1 cellular context compared by ENCODE assay signal in the genomic region with DNA sequence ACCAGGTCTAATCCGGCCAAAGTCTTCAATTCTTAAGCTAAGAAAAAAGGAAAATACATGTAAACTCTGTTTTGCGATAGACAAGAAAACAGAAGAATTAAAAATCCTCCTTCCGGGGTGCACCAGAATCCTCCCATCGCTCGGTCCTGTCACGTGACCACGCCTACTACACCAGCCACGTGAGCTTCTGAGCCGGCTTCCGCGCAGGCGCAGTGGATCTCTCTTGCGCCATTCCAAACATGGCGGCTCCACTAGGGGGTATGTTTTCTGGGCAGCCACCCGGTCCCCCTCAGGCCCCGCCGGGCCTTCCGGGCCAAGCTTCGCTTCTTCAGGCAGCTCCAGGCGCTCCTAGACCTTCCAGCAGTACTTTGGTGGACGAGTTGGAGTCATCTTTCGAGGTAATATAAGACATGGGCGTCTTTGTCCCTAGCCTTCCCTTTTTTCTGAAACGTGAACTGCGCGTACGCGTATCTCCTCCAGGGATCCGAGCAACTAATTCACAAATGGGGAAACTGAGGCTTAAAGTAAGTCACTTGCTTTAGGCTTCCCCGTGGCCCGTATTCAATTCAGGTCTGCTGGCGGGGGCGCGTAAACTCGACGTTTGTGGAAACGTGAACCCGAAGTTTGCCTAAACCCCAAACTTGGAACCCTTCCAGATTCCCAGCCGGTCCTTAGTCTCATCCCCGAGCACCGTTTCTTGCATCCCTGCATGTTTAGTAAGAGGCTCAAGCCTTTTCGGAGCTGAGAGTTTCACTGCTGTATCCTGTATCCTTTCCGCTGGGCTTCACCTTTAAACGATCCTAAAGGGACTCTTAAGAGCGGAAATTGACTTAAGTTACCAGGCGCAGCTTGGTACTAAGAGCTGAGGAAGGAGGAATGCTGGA.
TF ChIP-seq lines count a peak whose summit lies in the region.

A gene with protein sequence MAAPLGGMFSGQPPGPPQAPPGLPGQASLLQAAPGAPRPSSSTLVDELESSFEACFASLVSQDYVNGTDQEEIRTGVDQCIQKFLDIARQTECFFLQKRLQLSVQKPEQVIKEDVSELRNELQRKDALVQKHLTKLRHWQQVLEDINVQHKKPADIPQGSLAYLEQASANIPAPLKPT (plus strand): TSS at position 226 of the 884 bp plus-strand sequence. CDS start 14 bp downstream, at position 240.

TF ChIP-seq in K562, 482 proteins besides CTCF, POLR2A, EP300 and RAD21 (continued from another document and continues in another):
- no peak for TF ChIP-seq SRSF3 (IDR thresholded peaks at IDR 0.05; ENCODE audit: insufficient read depth, low read length)
- TF ChIP-seq, protein P1, sequence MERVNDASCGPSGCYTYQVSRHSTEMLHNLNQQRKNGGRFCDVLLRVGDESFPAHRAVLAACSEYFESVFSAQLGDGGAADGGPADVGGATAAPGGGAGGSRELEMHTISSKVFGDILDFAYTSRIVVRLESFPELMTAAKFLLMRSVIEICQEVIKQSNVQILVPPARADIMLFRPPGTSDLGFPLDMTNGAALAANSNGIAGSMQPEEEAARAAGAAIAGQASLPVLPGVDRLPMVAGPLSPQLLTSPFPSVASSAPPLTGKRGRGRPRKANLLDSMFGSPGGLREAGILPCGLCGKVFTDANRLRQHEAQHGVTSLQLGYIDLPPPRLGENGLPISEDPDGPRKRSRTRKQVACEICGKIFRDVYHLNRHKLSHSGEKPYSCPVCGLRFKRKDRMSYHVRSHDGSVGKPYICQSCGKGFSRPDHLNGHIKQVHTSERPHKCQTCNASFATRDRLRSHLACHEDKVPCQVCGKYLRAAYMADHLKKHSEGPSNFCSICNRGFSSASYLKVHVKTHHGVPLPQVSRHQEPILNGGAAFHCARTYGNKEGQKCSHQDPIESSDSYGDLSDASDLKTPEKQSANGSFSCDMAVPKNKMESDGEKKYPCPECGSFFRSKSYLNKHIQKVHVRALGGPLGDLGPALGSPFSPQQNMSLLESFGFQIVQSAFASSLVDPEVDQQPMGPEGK (CRISPR knock-in tag; IDR thresholded peaks at IDR 0.05; ENCODE audit: borderline replicate concordance), result no peak
- TF ChIP-seq ZNF316 (IDR thresholded peaks at IDR 0.05), result no peak
- no peak for TF ChIP-seq TSC22D4 (tag; IDR thresholded peaks at IDR 0.05)
- no peak for TF ChIP-seq MTF1 (CRISPR knock-in tag; IDR thresholded peaks at IDR 0.05; ENCODE audit: borderline replicate concordance)
- TF ChIP-seq, protein P2, sequence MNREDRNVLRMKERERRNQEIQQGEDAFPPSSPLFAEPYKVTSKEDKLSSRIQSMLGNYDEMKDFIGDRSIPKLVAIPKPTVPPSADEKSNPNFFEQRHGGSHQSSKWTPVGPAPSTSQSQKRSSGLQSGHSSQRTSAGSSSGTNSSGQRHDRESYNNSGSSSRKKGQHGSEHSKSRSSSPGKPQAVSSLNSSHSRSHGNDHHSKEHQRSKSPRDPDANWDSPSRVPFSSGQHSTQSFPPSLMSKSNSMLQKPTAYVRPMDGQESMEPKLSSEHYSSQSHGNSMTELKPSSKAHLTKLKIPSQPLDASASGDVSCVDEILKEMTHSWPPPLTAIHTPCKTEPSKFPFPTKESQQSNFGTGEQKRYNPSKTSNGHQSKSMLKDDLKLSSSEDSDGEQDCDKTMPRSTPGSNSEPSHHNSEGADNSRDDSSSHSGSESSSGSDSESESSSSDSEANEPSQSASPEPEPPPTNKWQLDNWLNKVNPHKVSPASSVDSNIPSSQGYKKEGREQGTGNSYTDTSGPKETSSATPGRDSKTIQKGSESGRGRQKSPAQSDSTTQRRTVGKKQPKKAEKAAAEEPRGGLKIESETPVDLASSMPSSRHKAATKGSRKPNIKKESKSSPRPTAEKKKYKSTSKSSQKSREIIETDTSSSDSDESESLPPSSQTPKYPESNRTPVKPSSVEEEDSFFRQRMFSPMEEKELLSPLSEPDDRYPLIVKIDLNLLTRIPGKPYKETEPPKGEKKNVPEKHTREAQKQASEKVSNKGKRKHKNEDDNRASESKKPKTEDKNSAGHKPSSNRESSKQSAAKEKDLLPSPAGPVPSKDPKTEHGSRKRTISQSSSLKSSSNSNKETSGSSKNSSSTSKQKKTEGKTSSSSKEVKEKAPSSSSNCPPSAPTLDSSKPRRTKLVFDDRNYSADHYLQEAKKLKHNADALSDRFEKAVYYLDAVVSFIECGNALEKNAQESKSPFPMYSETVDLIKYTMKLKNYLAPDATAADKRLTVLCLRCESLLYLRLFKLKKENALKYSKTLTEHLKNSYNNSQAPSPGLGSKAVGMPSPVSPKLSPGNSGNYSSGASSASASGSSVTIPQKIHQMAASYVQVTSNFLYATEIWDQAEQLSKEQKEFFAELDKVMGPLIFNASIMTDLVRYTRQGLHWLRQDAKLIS (CRISPR knock-in tag; IDR thresholded peaks at IDR 0.05), result peak; percentile 91
- peak; percentile 72 to 87 for TF ChIP-seq FOXK2 (conservative IDR thresholded peaks at IDR 0.05 in 1 of 2, IDR thresholded peaks at IDR 0.05 in 1 of 2; ENCODE audit: low read depth in 2 of 2)
- TF ChIP-seq, protein P3, sequence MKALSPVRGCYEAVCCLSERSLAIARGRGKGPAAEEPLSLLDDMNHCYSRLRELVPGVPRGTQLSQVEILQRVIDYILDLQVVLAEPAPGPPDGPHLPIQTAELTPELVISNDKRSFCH (CRISPR knock-in tag; IDR thresholded peaks at IDR 0.05), result no peak
- TF ChIP-seq, protein P3 (tag; IDR thresholded peaks at IDR 0.05), result no peak
- peak; percentile 55 for TF ChIP-seq HCFC1 (IDR thresholded peaks at IDR 0.05; ENCODE audit: low read depth, low read length)
- TF ChIP-seq, protein P4, sequence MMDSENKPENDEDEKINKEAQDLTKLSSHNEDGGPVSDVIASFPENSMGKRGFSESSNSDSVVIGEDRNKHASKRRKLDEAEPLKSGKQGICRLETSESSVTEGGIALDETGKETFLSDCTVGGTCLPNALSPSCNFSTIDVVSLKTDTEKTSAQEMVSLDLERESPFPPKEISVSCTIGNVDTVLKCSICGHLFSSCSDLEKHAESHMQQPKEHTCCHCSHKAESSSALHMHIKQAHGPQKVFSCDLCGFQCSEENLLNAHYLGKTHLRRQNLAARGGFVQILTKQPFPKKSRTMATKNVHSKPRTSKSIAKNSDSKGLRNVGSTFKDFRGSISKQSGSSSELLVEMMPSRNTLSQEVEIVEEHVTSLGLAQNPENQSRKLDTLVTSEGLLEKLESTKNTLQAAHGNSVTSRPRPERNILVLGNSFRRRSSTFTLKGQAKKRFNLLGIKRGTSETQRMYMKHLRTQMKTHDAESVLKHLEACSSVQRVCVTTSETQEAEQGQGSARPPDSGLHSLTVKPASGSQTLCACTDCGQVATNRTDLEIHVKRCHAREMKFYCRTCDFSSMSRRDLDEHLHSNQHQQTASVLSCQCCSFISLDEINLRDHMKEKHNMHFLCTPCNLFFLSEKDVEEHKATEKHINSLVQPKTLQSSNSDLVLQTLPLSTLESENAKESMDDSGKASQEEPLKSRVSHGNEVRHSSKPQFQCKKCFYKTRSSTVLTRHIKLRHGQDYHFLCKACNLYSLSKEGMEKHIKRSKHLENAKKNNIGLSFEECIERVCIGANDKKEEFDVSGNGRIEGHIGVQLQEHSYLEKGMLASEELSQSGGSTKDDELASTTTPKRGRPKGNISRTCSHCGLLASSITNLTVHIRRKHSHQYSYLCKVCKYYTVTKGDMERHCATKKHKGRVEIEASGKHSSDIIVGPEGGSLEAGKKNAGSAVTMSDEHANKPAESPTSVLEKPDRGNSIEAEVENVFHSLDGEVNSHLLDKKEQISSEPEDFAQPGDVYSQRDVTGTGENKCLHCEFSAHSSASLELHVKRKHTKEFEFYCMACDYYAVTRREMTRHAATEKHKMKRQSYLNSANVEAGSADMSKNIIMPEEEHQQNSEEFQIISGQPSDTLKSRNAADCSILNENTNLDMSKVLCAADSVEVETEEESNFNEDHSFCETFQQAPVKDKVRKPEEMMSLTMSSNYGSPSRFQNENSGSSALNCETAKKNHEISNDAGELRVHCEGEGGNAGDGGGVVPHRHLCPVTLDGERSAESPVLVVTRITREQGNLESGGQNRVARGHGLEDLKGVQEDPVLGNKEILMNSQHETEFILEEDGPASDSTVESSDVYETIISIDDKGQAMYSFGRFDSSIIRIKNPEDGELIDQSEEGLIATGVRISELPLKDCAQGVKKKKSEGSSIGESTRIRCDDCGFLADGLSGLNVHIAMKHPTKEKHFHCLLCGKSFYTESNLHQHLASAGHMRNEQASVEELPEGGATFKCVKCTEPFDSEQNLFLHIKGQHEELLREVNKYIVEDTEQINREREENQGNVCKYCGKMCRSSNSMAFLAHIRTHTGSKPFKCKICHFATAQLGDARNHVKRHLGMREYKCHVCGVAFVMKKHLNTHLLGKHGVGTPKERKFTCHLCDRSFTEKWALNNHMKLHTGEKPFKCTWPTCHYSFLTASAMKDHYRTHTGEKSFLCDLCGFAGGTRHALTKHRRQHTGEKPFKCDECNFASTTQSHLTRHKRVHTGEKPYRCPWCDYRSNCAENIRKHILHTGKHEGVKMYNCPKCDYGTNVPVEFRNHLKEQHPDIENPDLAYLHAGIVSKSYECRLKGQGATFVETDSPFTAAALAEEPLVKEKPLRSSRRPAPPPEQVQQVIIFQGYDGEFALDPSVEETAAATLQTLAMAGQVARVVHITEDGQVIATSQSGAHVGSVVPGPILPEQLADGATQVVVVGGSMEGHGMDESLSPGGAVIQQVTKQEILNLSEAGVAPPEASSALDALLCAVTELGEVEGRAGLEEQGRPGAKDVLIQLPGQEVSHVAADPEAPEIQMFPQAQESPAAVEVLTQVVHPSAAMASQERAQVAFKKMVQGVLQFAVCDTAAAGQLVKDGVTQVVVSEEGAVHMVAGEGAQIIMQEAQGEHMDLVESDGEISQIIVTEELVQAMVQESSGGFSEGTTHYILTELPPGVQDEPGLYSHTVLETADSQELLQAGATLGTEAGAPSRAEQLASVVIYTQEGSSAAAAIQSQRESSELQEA (IDR thresholded peaks at IDR 0.05; ENCODE audit: low read depth), result no peak
- TF ChIP-seq SMARCA5 (IDR thresholded peaks at IDR 0.05), result no peak
- no peak for TF ChIP-seq MTA1 (IDR thresholded peaks at IDR 0.05; ENCODE audit: borderline replicate concordance)
- no peak for TF ChIP-seq POLR3A (IDR thresholded peaks at IDR 0.05; ENCODE audit: borderline replicate concordance, extremely low read depth, insufficient read depth, insufficient read length)
- peak; percentile 95 for TF ChIP-seq TAF9B (IDR thresholded peaks at IDR 0.05; ENCODE audit: partially characterized antibody)
- TF ChIP-seq GATA2 (CRISPR knock-in tag; IDR thresholded peaks at IDR 0.05), result no peak
- peak; percentile 40 for TF ChIP-seq GABPA (tag; conservative IDR thresholded peaks at IDR 0.05; ENCODE audit: low read depth)
- TF ChIP-seq ZKSCAN3 (CRISPR knock-in tag; IDR thresholded peaks at IDR 0.05), result no peak
- TF ChIP-seq ZNF324 (CRISPR knock-in tag; IDR thresholded peaks at IDR 0.05), result no peak
- TF ChIP-seq MCM2 (IDR thresholded peaks at IDR 0.05; ENCODE audit: low read depth), result no peak
- no peak for TF ChIP-seq POU5F1 (IDR thresholded peaks at IDR 0.05; ENCODE audit: borderline replicate concordance, low read depth, low read length, partially characterized antibody)
- TF ChIP-seq, protein P5, sequence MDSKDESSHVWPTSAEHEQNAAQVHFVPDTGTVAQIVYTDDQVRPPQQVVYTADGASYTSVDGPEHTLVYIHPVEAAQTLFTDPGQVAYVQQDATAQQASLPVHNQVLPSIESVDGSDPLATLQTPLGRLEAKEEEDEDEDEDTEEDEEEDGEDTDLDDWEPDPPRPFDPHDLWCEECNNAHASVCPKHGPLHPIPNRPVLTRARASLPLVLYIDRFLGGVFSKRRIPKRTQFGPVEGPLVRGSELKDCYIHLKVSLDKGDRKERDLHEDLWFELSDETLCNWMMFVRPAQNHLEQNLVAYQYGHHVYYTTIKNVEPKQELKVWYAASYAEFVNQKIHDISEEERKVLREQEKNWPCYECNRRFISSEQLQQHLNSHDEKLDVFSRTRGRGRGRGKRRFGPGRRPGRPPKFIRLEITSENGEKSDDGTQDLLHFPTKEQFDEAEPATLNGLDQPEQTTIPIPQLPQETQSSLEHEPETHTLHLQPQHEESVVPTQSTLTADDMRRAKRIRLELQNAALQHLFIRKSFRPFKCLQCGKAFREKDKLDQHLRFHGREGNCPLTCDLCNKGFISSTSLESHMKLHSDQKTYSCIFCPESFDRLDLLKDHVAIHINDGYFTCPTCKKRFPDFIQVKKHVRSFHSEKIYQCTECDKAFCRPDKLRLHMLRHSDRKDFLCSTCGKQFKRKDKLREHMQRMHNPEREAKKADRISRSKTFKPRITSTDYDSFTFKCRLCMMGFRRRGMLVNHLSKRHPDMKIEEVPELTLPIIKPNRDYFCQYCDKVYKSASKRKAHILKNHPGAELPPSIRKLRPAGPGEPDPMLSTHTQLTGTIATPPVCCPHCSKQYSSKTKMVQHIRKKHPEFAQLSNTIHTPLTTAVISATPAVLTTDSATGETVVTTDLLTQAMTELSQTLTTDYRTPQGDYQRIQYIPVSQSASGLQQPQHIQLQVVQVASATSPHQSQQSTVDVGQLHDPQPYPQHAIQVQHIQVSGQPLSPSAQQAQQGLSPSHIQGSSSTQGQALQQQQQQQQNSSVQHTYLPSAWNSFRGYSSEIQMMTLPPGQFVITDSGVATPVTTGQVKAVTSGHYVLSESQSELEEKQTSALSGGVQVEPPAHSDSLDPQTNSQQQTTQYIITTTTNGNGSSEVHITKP (IDR thresholded peaks at IDR 0.05; ENCODE audit: partially characterized antibody), result no peak
- TF ChIP-seq ETV5 (CRISPR knock-in tag; IDR thresholded peaks at IDR 0.05; ENCODE audit: low read depth), result no peak
- TF ChIP-seq HEY1 (CRISPR knock-in tag; IDR thresholded peaks at IDR 0.05; ENCODE audit: borderline replicate concordance), result peak; percentile 63; the same call in 1 of the 2 replicates
